9 cellular contexts compared by ENCODE assay signal in the genomic region with DNA sequence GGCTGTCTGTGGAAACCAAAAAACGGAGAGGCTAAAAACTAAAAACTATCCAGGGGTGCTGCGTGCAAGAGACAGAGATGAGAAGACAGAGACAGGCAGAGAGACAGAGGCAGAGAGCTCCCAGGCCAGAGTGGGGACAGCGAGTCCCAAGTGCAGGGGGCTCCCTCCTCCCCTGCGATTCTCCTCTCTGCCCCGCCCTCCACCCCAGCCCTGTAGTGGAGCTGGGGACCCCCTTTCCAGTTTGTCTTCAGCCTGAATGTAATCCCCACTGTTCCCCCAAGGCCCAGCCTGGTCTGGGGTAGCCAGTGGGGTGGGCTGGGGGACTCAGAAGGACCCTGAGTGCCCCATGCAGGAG. TPM values are rescaled to one million over a fixed set of nuclear protein-coding genes. Genes with fewer than 3 reads are reported as not detected.
DNase-seq lines count a peak whose midpoint lies in the region; ATAC-seq and TF ChIP-seq lines count a peak whose summit lies in the region.
"Had no signal": no experiment of that assay in that cellular context is flagged by ENCODE, and none has a peak within 500 bp of the region (broad histone marks: within the 10 kb centered on the region; RNA-seq: fewer than 3 reads in every experiment).

No MANE protein-coding gene starts in this region.

- in situ Hi-C loops in Panc1 (cut with HindIII; ENCODE audit: low pct_unique_long_range_greater_than_20kb, low sequenced_read_pairs): no loop called here

- BruUV-seq in Panc1 (replicated peaks; lab: Mats Ljungman, UMichigan): TSS peak; percentile 38

- no peak for DNase-seq in Panc1 (ENCODE audit: low read depth, low spot score)
- DNase-seq in epithelial cell of esophagus (ENCODE audit: low read depth): no peak
- peak in 1 of 2 donors; percentile 53 for DNase-seq in psoas muscle
- no peak for DNase-seq in kidney tubule cell (ENCODE audit: low spot score)
- DNase-seq in NCI-H774 (lab: John Stamatoyannopoulos, UW): no peak
- no peak for DNase-seq in NCI-H1105 (lab: John Stamatoyannopoulos, UW)
- DNase-seq: small intestine had no signal

- intact Hi-C loops in Panc1 (cut with micrococcal nuclease; ENCODE audit: unreplicated experiment): no loop called here
- intact Hi-C loops in psoas muscle (cut with DNase I): loop anchor here in 1 of 2 donors (5.0 kb wide), 1 partner anchor 39 kb away; no protein-coding TSS in a partner anchor

- no peaks in the 10 kb centered on the region for H3K27me3 ChIP-seq in Panc1 (ENCODE audit: control insufficient read depth, insufficient read depth, low read length)
- H3K27me3 ChIP-seq in psoas muscle (ENCODE audit: insufficient read depth in 3 of 3, low read length in 2 of 3): no peaks in the 10 kb centered on the region

- no peak for ATAC-seq in Panc1
- no peak for ATAC-seq in psoas muscle
- no peak for ATAC-seq in GM21367 (IDR thresholded peaks at IDR 0.05; ENCODE audit: unreplicated experiment)

- H3K36me3 ChIP-seq in Panc1 (ENCODE audit: control insufficient read depth, insufficient read depth, low read length): no peaks in the 10 kb centered on the region
- H3K36me3 ChIP-seq in psoas muscle (ENCODE audit: insufficient read depth in 1 of 2, low read depth in 1 of 2): no peaks in the 10 kb centered on the region

- peak overlapping the region; percentile 98 for H3K27ac ChIP-seq in C4-2B
- peak overlapping the region; percentile 90 for H3K27ac ChIP-seq in Panc1 (ENCODE audit: low read length)
- peak overlapping the region; percentile 97 for H3K27ac ChIP-seq in psoas muscle

- WGBS in psoas muscle, 3 donors: 21 to 56% (median 30%) methylated on average over 4 to 5 of the region's 5 CpGs

- H3K4me1 ChIP-seq in Panc1 (ENCODE audit: control insufficient read depth, insufficient read depth, low read length) (peaks cover 56% of the 10 kb centered on the region), psoas muscle (peaks cover 41% of the 10 kb centered on the region)

- POLR2A ChIA-PET in Panc1 (lab: Charles Lee): no interaction called here

- no peak for TF ChIP-seq CTCF in C4-2B (conservative IDR thresholded peaks at IDR 0.05)
- TF ChIP-seq CTCF in Panc1 (IDR thresholded peaks at IDR 0.05): no peak
- TF ChIP-seq CTCF in epithelial cell of esophagus (IDR thresholded peaks at IDR 0.05; ENCODE audit: insufficient read depth, low read depth, low read length, missing control alignments): no peak
- no peak for TF ChIP-seq CTCF in psoas muscle (IDR thresholded peaks at IDR 0.05)

- H3K4me3 ChIP-seq in Panc1 (ENCODE audit: low read depth in 2 of 2, low read length in 2 of 2) (peak overlapping the region; percentile 54 to 69), epithelial cell of esophagus (ENCODE audit: low read length) (peak overlapping the region; percentile 77), psoas muscle (peak overlapping the region; percentile 85)

- CTCF ChIA-PET in Panc1 (lab: Charles Lee): no interaction called here

- H3K9me3 ChIP-seq in Panc1 (ENCODE audit: control insufficient read depth, insufficient read depth, low read depth, low read length): no peaks in the 10 kb centered on the region
- H3K9me3 ChIP-seq in psoas muscle: no peaks in the 10 kb centered on the region

RNA-seq across cellular contexts. Expression of a gene that starts 2.0 kb away (rescaled TPM):
- total RNA-seq in Panc1 (2021; ENCODE audit: unreplicated experiment) (120 TPM), psoas muscle (100 to 1,000 TPM; 209 to 439 (median 325) TPM)
- polyA plus RNA-seq in Panc1 (2012; ENCODE audit: insufficient read length): 56.0 TPM
- 100 to 1,000 TPM in 2 of 3 donors, 10 to 100 TPM in 1; 100.0 to 270 (median 165) TPM for polyA plus RNA-seq in psoas muscle
